Comparison of ENCODE assay signal across 19 cellular contexts in genomic region chr1:191320062-191320461, GRCh38.
A peak's percentile ranks its signal among the peaks of the same experiment; 100 is the strongest.
DNase-seq lines count a peak whose midpoint lies in the region; ATAC-seq, FAIRE-seq and TF ChIP-seq lines count a peak whose summit lies in the region.
"Had no signal": no experiment of that assay in that cellular context is flagged by ENCODE, and none has a peak within 500 bp of the region (broad histone marks: within the 10 kb centered on the region; RNA-seq: fewer than 3 reads in every experiment).

No MANE protein-coding gene starts in this region.

- DNase-seq in BE2C = peak; percentile 53
- DNase-seq in HT-29 (ENCODE audit: low spot score) = peak; percentile 25
- peak; percentile 73 for DNase-seq in NCI-H446 treated with DMSO at 0.1 percent for 48 hours (lab: John Stamatoyannopoulos, UW)
- peak in 2 of 4 experiments; percentile 11 to 28 for DNase-seq in K562 (ENCODE audit: extremely low read depth in 1 of 4, low spot score in 3 of 4)
- DNase-seq in T-helper 1 cell = no peak
- no peak for DNase-seq in activated CD4-positive, alpha-beta memory T cell treated with anti-CD3 and anti-CD28 coated beads, Interleukin-2, amount 10 ng/mL, durations not matched to agents 7 days and 5 days
- DNase-seq: activated CD4-positive, alpha-beta T cell treated with anti-CD3 and anti-CD28 coated beads for 1 hour; activated naive CD8-positive, alpha-beta T cell treated with anti-CD3 and anti-CD28 coated beads for 36 hours; colonic mucosa; hypothalamus; Kasumi-1; kidney; NCI-H1436; PC-3 had no signal

- H3K9me1 ChIP-seq in K562 (ENCODE audit: control insufficient read depth, insufficient read depth, low read length) = no peaks in the 10 kb centered on the region

- H3K4me2 ChIP-seq in K562 (ENCODE audit: insufficient read depth, low read length) = no peak overlapping the region

- H3K9me3 Mint-ChIP-seq in activated CD4-positive, alpha-beta memory T cell treated with anti-CD3 and anti-CD28 coated beads, Interleukin-2, amount 10 ng/mL, durations not matched to agents 7 days and 5 days = no peaks in the 10 kb centered on the region
- H3K9me3 Mint-ChIP-seq: activated T-helper 1 cell treated with anti-CD3 and anti-CD28 coated beads, Interleukin-12 subunit alpha, Interleukin-12 subunit beta, Interleukin-2, Interleukin-4 antibody, amounts not matched to agents 30 ng/mL and 10 ng/mL and 1 ng/mL, durations not matched to agents 14 hours and 24 hours and 36 hours had no signal

- in situ Hi-C loops in K562 (cut with MboI) = no loop called here

- H3K4me1 ChIP-seq in BE2C (no peaks in the 10 kb centered on the region), K562 (replicated peaks in 1 of 2; ENCODE audit: control insufficient read depth in 2 of 2, insufficient read depth in 2 of 2, low read length in 2 of 2) (no peaks in the 10 kb centered on the region)
- H3K4me1 ChIP-seq: colonic mucosa, suprapubic skin had no signal

- no peak overlapping the region for H3K27ac Mint-ChIP-seq in activated CD4-positive, alpha-beta memory T cell treated with anti-CD3 and anti-CD28 coated beads, Interleukin-2, amount 10 ng/mL, durations not matched to agents 7 days and 5 days
- H3K27ac Mint-ChIP-seq: activated naive CD8-positive, alpha-beta T cell treated with anti-CD3 and anti-CD28 coated beads for 36 hours; activated T-helper 1 cell treated with anti-CD3 and anti-CD28 coated beads, Interleukin-12 subunit alpha, Interleukin-12 subunit beta, Interleukin-2, Interleukin-4 antibody, amounts not matched to agents 30 ng/mL and 10 ng/mL and 1 ng/mL, durations not matched to agents 14 hours and 24 hours and 36 hours had no signal

- FAIRE-seq in K562 (lab: Jason Lieb, UNC) = peak; percentile 64
- FAIRE-seq: H1 had no signal

- 6% methylated on average over 2 of the region's 2 CpGs for WGBS in K562 (ENCODE audit: insufficient coverage, low coverage, missing lambda C conversion rate)

- no peak for TF ChIP-seq POLR2A in K562 (conservative IDR thresholded peaks at IDR 0.05)

- POLR2A ChIA-PET in K562 (lab: Yijun Ruan, JAX) = no interaction called here
- POLR2A ChIA-PET in activated CD4-positive, alpha-beta memory T cell treated with anti-CD3 and anti-CD28 coated beads, Interleukin-2, amount 10 ng/mL, durations not matched to agents 7 days and 5 days (lab: Charles Lee) = no interaction called here

- intact Hi-C loops in K562 (cut with micrococcal nuclease) = no loop called here

- H3K4me3 ChIP-seq in BE2C (ENCODE audit: low read depth, low read length) (no peak overlapping the region), K562 (no peak overlapping the region)
- H3K4me3 ChIP-seq: colonic mucosa, SK-N-MC, suprapubic skin had no signal

- no peaks in the 10 kb centered on the region for H4K20me1 ChIP-seq in K562 (replicated peaks; ENCODE audit: control insufficient read depth, insufficient read depth, low read length)

- CTCF ChIA-PET in K562 (lab: Yijun Ruan, JAX; ENCODE audit: low intra/inter-chr PET ratio) = no interaction called here
- CTCF ChIA-PET in activated CD4-positive, alpha-beta memory T cell treated with anti-CD3 and anti-CD28 coated beads, Interleukin-2, amount 10 ng/mL, durations not matched to agents 7 days and 5 days (lab: Charles Lee) = no interaction called here

- H3K27me3 Mint-ChIP-seq in activated CD4-positive, alpha-beta memory T cell treated with anti-CD3 and anti-CD28 coated beads, Interleukin-2, amount 10 ng/mL, durations not matched to agents 7 days and 5 days = no peaks in the 10 kb centered on the region
- H3K27me3 Mint-ChIP-seq: activated naive CD8-positive, alpha-beta T cell treated with anti-CD3 and anti-CD28 coated beads for 36 hours had no signal

- no TSS peak for BruUV-seq in K562 (replicated peaks; lab: Mats Ljungman, UMichigan)

- H3K27ac ChIP-seq in K562 (ENCODE audit: extremely low read depth, low read depth, low read length) = no peak overlapping the region
- H3K27ac ChIP-seq: colonic mucosa, SK-N-MC, suprapubic skin had no signal

- H3K27me3 ChIP-seq in BE2C (no peaks in the 10 kb centered on the region), K562 (ENCODE audit: control insufficient read depth in 2 of 2, insufficient read depth in 2 of 2, low read length in 2 of 2) (no peaks in the 10 kb centered on the region)
- H3K27me3 ChIP-seq: colonic mucosa, suprapubic skin had no signal

- no peak overlapping the region for H2AFZ ChIP-seq in K562 (ENCODE audit: low read depth, low read length)

- TF ChIP-seq EP300 in K562 (IDR thresholded peaks at IDR 0.05; ENCODE audit: low read length) = no peak

- ATAC-seq in K562 (no peak), HG02852 (IDR thresholded peaks at IDR 0.05; ENCODE audit: unreplicated experiment) (no peak)
- ATAC-seq: PC-3 had no signal

- TF ChIP-seq RAD21 in K562 (CRISPR knock-in tag; conservative IDR thresholded peaks at IDR 0.05 in 1 of 2, IDR thresholded peaks at IDR 0.05 in 1 of 2) = no peak

- H3K4me3 Mint-ChIP-seq in activated CD4-positive, alpha-beta memory T cell treated with anti-CD3 and anti-CD28 coated beads, Interleukin-2, amount 10 ng/mL, durations not matched to agents 7 days and 5 days = no peak overlapping the region
- H3K4me3 Mint-ChIP-seq: activated naive CD8-positive, alpha-beta T cell treated with anti-CD3 and anti-CD28 coated beads for 36 hours; activated T-helper 1 cell treated with anti-CD3 and anti-CD28 coated beads, Interleukin-12 subunit alpha, Interleukin-12 subunit beta, Interleukin-2, Interleukin-4 antibody, amounts not matched to agents 30 ng/mL and 10 ng/mL and 1 ng/mL, durations not matched to agents 14 hours and 24 hours and 36 hours had no signal

- H3K79me2 ChIP-seq in K562 (ENCODE audit: control insufficient read depth, insufficient read depth, low read length) = no peaks in the 10 kb centered on the region

- H3K9me3 ChIP-seq in BE2C (no peaks in the 10 kb centered on the region), K562 (replicated peaks; ENCODE audit: control insufficient read depth, insufficient read depth, low read depth, low read length) (no peaks in the 10 kb centered on the region; the same call in 1 of the 2 replicates)
- H3K9me3 ChIP-seq: colonic mucosa, suprapubic skin had no signal

- H3K9ac ChIP-seq in K562 (ENCODE audit: insufficient read depth in 1 of 2, low read depth in 2 of 2, low read length in 2 of 2) = no peak overlapping the region

- H3K4me1 Mint-ChIP-seq in activated CD4-positive, alpha-beta memory T cell treated with anti-CD3 and anti-CD28 coated beads, Interleukin-2, amount 10 ng/mL, durations not matched to agents 7 days and 5 days = no peaks in the 10 kb centered on the region
- H3K4me1 Mint-ChIP-seq: activated naive CD8-positive, alpha-beta T cell treated with anti-CD3 and anti-CD28 coated beads for 36 hours had no signal

- H3K36me3 ChIP-seq in BE2C (no peaks in the 10 kb centered on the region), K562 (ENCODE audit: control insufficient read depth, insufficient read depth, low read length) (no peaks in the 10 kb centered on the region)
- H3K36me3 ChIP-seq: colonic mucosa, suprapubic skin had no signal

- no peak for TF ChIP-seq CTCF in BE2C (IDR thresholded peaks at IDR 0.05; ENCODE audit: low read depth, low read length)
- TF ChIP-seq CTCF in K562 (IDR thresholded peaks at IDR 0.05 in 2 of 3, conservative IDR thresholded peaks at IDR 0.05 in 1 of 3; ENCODE audit: insufficient read depth in 2 of 3, low read depth in 1 of 3, low read length in 3 of 3) = no peak

- no peaks in the 10 kb centered on the region for H3K36me3 Mint-ChIP-seq in activated CD4-positive, alpha-beta memory T cell treated with anti-CD3 and anti-CD28 coated beads, Interleukin-2, amount 10 ng/mL, durations not matched to agents 7 days and 5 days (ENCODE audit: low read depth)
- H3K36me3 Mint-ChIP-seq: activated naive CD8-positive, alpha-beta T cell treated with anti-CD3 and anti-CD28 coated beads for 36 hours had no signal

TF ChIP-seq in K562, 482 proteins besides CTCF, POLR2A, EP300 and RAD21:
- TF ChIP-seq HDAC3 (IDR thresholded peaks at IDR 0.05; ENCODE audit: borderline replicate concordance, partially characterized antibody) (no peak), HDAC6 (IDR thresholded peaks at IDR 0.05; ENCODE audit: low read depth, low read length) (no peak), NFIC (IDR thresholded peaks at IDR 0.05) (peak; percentile 73), TCFL5 (CRISPR knock-in tag; conservative IDR thresholded peaks at IDR 0.05) (no peak), CBFB (CRISPR knock-in tag; IDR thresholded peaks at IDR 0.05) (no peak), ZBTB7A (IDR thresholded peaks at IDR 0.05; ENCODE audit: borderline replicate concordance, control insufficient read depth, low read depth, low read length) (no peak), PHF20 (IDR thresholded peaks at IDR 0.05; ENCODE audit: partially characterized antibody) (no peak), NFXL1 (CRISPR knock-in tag; IDR thresholded peaks at IDR 0.05) (no peak)
TF ChIP-seq in K562: peak in this region for 1.

Comparison
In these comparisons a context has a peak if more than half of its experiments do, and no peak if none do; other contexts are left out.
1. DNase-seq: peak in BE2C (single experiment), HT-29 (single experiment) and NCI-H446 treated with DMSO at 0.1 percent for 48 hours (single experiment); none in T-helper 1 cell (0 of 5) and activated CD4-positive, alpha-beta memory T cell treated with anti-CD3 and anti-CD28 coated beads, Interleukin-2, amount 10 ng/mL, durations not matched to agents 7 days and 5 days (single experiment).